ENCODE assay signal across 14 cellular contexts in the genomic region with DNA sequence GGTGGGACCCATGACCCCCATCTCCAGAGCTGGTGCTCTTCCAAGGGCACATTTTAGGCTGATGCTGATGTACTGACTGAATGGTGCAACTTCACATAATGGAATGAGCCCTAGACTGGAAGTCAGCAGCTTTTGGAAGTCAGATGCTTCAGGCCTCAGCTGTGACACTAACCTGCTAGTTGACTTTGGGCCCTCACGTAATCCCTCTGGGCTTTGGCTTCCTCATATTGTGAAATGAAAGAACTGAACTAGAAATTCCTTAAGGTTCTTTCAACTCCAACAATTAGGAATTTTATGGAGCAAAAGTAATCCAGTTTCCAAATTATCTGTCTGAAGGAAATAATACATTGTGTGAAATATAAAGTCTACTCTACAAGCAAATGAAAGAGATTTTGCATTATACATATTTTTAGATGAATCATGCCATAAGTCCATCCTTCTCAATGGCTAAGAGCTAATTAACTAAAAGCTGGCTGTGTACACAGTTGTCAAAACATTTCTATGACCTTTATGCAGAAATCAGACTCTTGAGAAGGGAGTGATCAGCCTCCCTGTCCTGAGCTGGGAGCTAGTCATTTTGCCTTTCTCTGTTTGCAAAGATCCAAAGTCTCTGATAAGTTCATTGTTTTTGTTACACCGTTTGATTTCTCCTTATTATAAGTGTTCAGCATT.
DNase-seq lines count a peak whose midpoint lies in the region; ATAC-seq and TF ChIP-seq lines count a peak whose summit lies in the region.
"Had no signal": no experiment of that assay in that cellular context is flagged by ENCODE, and none has a peak within 500 bp of the region (broad histone marks: within the 10 kb centered on the region; RNA-seq: fewer than 3 reads in every experiment).

No MANE protein-coding gene starts in this region.

- H3K36me3 ChIP-seq in gastrocnemius medialis: no peaks in the 10 kb centered on the region
- H3K36me3 ChIP-seq in HAP-1 (replicated peaks): no peaks in the 10 kb centered on the region
- H3K36me3 ChIP-seq: adrenal gland; BLaER1 treated with 17β-estradiol and CSF1 and Interleukin-3, amounts not matched to agents 10 nM and 100 nM had no signal

- H3K9me3 ChIP-seq in gastrocnemius medialis (no peaks in the 10 kb centered on the region), HAP-1 (no peaks in the 10 kb centered on the region)
- H3K9me3 ChIP-seq: adrenal gland had no signal

- H3K4me1 ChIP-seq in gastrocnemius medialis (no peaks in the 10 kb centered on the region), HAP-1 (no peaks in the 10 kb centered on the region; the same call in 1 of the 2 replicates)
- H3K4me1 ChIP-seq: BLaER1 treated with 17β-estradiol and CSF1 and Interleukin-3, amounts not matched to agents 10 nM and 100 nM had no signal

- H3K4me3 ChIP-seq in fibroblast of the aortic adventitia (ENCODE audit: low read depth, low read length): no peak overlapping the region
- H3K4me3 ChIP-seq in gastrocnemius medialis: no peak overlapping the region
- no peak overlapping the region for H3K4me3 ChIP-seq in HAP-1
- H3K4me3 ChIP-seq: adrenal gland; BLaER1 treated with 17β-estradiol and CSF1 and Interleukin-3, amounts not matched to agents 10 nM and 100 nM had no signal

- H3K27me3 ChIP-seq in gastrocnemius medialis (no peaks in the 10 kb centered on the region), HAP-1 (ENCODE audit: low read depth) (no peaks in the 10 kb centered on the region)
- H3K27me3 ChIP-seq: adrenal gland; BLaER1 treated with 17β-estradiol and CSF1 and Interleukin-3, amounts not matched to agents 10 nM and 100 nM had no signal

- peak overlapping the region in 2 of 4 donors; percentile 9 to 12 for H3K27ac ChIP-seq in gastrocnemius medialis
- H3K27ac ChIP-seq: BLaER1 treated with 17β-estradiol and CSF1 and Interleukin-3, amounts not matched to agents 10 nM and 100 nM had no signal

- in situ Hi-C loops in SK-MEL-5 (cut with HindIII; ENCODE audit: low pct_unique_long_range_greater_than_20kb, low sequenced_read_pairs) (no loop called here), gastrocnemius medialis (cut with MboI; ENCODE audit: low sequenced_read_pairs in 4 of 4) (no loop called here), HAP-1 (cut with MboI; ENCODE audit: low sequenced_read_pairs) (no loop called here)

- DNase-seq in GM04503 (ENCODE audit: low read depth) (peak; percentile 29), SK-MEL-5 (ENCODE audit: low read depth, low spot score) (peak; percentile 9), fibroblast of the aortic adventitia (ENCODE audit: low read depth) (peak; percentile 28), gastrocnemius medialis (peak in 1 of 2 donors; percentile 47), DMS114 treated with DMSO at 0.1 percent for 48 hours (lab: John Stamatoyannopoulos, UW; ENCODE audit: unreplicated experiment) (no peak), HAP-1 (ENCODE audit: low spot score in 2 of 2) (no peak), HPDE6-E6E7 (ENCODE audit: extremely low spot score) (no peak)
- DNase-seq: activated CD4-positive, alpha-beta T cell treated with anti-CD3 and anti-CD28 coated beads, Interleukin-2, amount 50 U/mL, for 1 hour; activated T-cell treated with anti-CD3 and anti-CD28 coated beads, Interleukin-2, amount 50 U/mL, for 72 hours; DND-41; MM.1S had no signal

- TF ChIP-seq CTCF in fibroblast of the aortic adventitia (IDR thresholded peaks at IDR 0.05; ENCODE audit: insufficient read depth, low read length): no peak
- no peak for TF ChIP-seq CTCF in gastrocnemius medialis (IDR thresholded peaks at IDR 0.05 in 4 of 5, conservative IDR thresholded peaks at IDR 0.05 in 1 of 5)

- TF ChIP-seq POLR2A in gastrocnemius medialis (IDR thresholded peaks at IDR 0.05): no peak

- intact Hi-C loops in gastrocnemius medialis (cut with DNase I; ENCODE audit: low total_unique reads): no loop called here

- peak; percentile 34 to 58 for ATAC-seq in gastrocnemius medialis
- no peak for ATAC-seq in HG02981 (IDR thresholded peaks at IDR 0.05; ENCODE audit: unreplicated experiment)
- ATAC-seq: activated T-cell treated with anti-CD3 and anti-CD28 coated beads, Interleukin-2, amount 50 U/mL, for 72 hours had no signal

Comparison
In these comparisons a context has a peak if more than half of its experiments do, and no peak if none do; other contexts are left out.
1. DNase-seq: peak in GM04503 (single experiment), SK-MEL-5 (single experiment) and fibroblast of the aortic adventitia (single experiment); none in DMS114 treated with DMSO at 0.1 percent for 48 hours (single experiment), HAP-1 (0 of 2) and HPDE6-E6E7 (single experiment).